In the genomic region with DNA sequence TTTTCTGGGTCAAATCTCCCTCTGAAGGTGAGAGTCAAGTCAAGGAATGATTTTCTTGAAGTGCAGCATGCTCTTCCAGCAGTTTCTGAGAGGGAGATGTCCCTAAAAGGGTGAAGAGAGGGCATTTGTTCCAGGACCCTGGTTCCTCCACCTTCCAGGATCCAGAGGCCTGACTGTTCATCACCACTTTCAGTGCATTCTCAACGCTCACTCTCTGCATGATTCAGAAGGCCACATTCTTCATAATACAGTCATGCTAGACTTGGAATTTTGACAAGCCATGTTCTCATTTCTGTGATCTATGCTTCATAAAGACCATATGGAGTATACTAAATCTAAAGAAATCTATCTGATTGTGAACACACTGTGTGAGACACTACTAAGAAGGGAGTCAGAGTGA, we compare ENCODE assay signal across 10 cellular contexts.
A peak's percentile ranks its signal among the peaks of the same experiment; 100 is the strongest.
DNase-seq lines count a peak whose midpoint lies in the region; ATAC-seq, FAIRE-seq and TF ChIP-seq lines count a peak whose summit lies in the region.
"Had no signal": no experiment of that assay in that cellular context is flagged by ENCODE, and none has a peak within 500 bp of the region (broad histone marks: within the 10 kb centered on the region; RNA-seq: fewer than 3 reads in every experiment).

No MANE protein-coding gene starts in this region.

- no peak overlapping the region for H3K4ac ChIP-seq in neuronal stem cell (ENCODE audit: low read length)

- H2BK15ac ChIP-seq in neuronal stem cell (ENCODE audit: low read length): no peak overlapping the region

- H4K8ac ChIP-seq in neuronal stem cell (ENCODE audit: low read depth, low read length): no peak overlapping the region

- no peak for FAIRE-seq in HTR-8/SVneo (lab: Jason Lieb, UNC)

- no CpG with 5 or more reads among the region's 1 CpG for WGBS in neuronal stem cell (ENCODE audit: extremely low coverage in 2 of 2, insufficient read length in 2 of 2, insufficient replicate concordance in 1 of 2), 2 donors

- no peak overlapping the region for H2BK120ac ChIP-seq in neuronal stem cell (ENCODE audit: low read depth, low read length)

- DNase-seq in AG08396 (ENCODE audit: low spot score) (peak; percentile 68), HTR-8/SVneo (ENCODE audit: insufficient read length, low spot score) (peak; percentile 41), cardiac fibroblast (ENCODE audit: low read depth in 2 of 2) (peak; percentile 89 to 98), neuronal stem cell (ENCODE audit: low spot score) (no peak), islet precursor cell (no peak), LoVo (ENCODE audit: low spot score) (no peak)
- DNase-seq: glutamatergic neuron, natural killer cell had no signal

- no peak overlapping the region for H3K23ac ChIP-seq in neuronal stem cell (ENCODE audit: low read depth, low read length, poor library complexity)

- H2AK5ac ChIP-seq in neuronal stem cell (ENCODE audit: low read depth, low read length): no peak overlapping the region

- H3K9ac ChIP-seq in neuronal stem cell (ENCODE audit: low read depth, low read length, poor library complexity): no peak overlapping the region

- H3K4me3 ChIP-seq in cardiac fibroblast (replicated peaks in 1 of 2; ENCODE audit: low read depth in 2 of 2, low read length in 2 of 2) (no peak overlapping the region), neuronal stem cell (ENCODE audit: low read length in 2 of 2) (no peak overlapping the region)

- H2BK5ac ChIP-seq in neuronal stem cell (ENCODE audit: low read length): no peak overlapping the region

- H3K27ac ChIP-seq in neuronal stem cell (replicated peaks; ENCODE audit: low read length): no peak overlapping the region

- H3K9me3 ChIP-seq in neuronal stem cell (replicated peaks in 1 of 2; ENCODE audit: control insufficient read depth in 2 of 2, insufficient read depth in 1 of 2, low read depth in 1 of 2, low read length in 2 of 2): no peaks in the 10 kb centered on the region

- H4K91ac ChIP-seq in neuronal stem cell (ENCODE audit: low read depth, low read length, poor library complexity): no peak overlapping the region

- H2BK12ac ChIP-seq in neuronal stem cell (ENCODE audit: low read length): no peak overlapping the region

- peak overlapping the region; percentile 5 for H2AFZ ChIP-seq in neuronal stem cell (ENCODE audit: low read length)

- no peaks in the 10 kb centered on the region for H3K27me3 ChIP-seq in neuronal stem cell (ENCODE audit: control insufficient read depth in 3 of 3, insufficient read depth in 3 of 3, low read depth in 1 of 3, low read length in 3 of 3)

- no peak overlapping the region for H3K18ac ChIP-seq in neuronal stem cell (ENCODE audit: low read length)

- H3K36me3 ChIP-seq in neuronal stem cell (replicated peaks in 1 of 2; ENCODE audit: control insufficient read depth in 2 of 2, insufficient read depth in 2 of 2, low read length in 2 of 2): no peaks in the 10 kb centered on the region

- no peak overlapping the region for H3K14ac ChIP-seq in neuronal stem cell (ENCODE audit: low read length)

- no peaks in the 10 kb centered on the region for H3K79me1 ChIP-seq in neuronal stem cell (ENCODE audit: low read depth, low read length)

- TF ChIP-seq CTCF in cardiac fibroblast (IDR thresholded peaks at IDR 0.05; ENCODE audit: low read depth, low read length): no peak

- no peaks in the 10 kb centered on the region for H3K4me1 ChIP-seq in neuronal stem cell (ENCODE audit: control insufficient read depth in 2 of 2, insufficient read depth in 1 of 2, low read depth in 1 of 2, low read length in 2 of 2)

- ATAC-seq in HG02759 (IDR thresholded peaks at IDR 0.05; ENCODE audit: unreplicated experiment): no peak
- no peak for ATAC-seq in GM21515 (IDR thresholded peaks at IDR 0.05; ENCODE audit: unreplicated experiment)

- no peak overlapping the region for H3K4me2 ChIP-seq in neuronal stem cell (ENCODE audit: insufficient read depth, low read length, poor library complexity, severe bottlenecking)

Comparison
In these comparisons a context has a peak if more than half of its experiments do, and no peak if none do; other contexts are left out.
1. DNase-seq: peak in AG08396 (single experiment), HTR-8/SVneo (single experiment) and cardiac fibroblast (2 of 2); none in neuronal stem cell (single experiment), islet precursor cell (single experiment) and LoVo (single experiment).